ENCODE assay signal across 22 cellular contexts in the genomic region with DNA sequence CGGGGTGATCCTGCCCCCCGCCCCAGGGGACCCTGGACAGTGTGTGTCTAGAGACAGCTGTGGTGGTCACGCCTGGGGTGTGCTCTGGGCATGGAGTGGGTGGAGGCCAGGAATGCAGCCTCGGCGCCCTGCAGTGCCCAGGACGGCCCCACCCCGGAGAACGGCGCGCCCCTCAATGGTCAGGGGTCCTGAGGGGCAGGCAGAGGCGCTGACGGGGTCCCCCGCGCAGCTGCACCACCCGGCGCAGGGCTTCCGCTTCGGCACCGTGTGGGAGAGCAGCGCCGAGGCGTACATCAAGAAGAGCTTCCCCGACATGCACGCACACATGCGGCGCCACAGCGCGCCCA. TPM values are rescaled to one million over a fixed set of nuclear protein-coding genes. Genes with fewer than 3 reads are reported as not detected.
"Had no signal": no experiment of that assay in that cellular context is flagged by ENCODE, and none has a peak within 500 bp of the region (broad histone marks: within the 10 kb centered on the region; RNA-seq: fewer than 3 reads in every experiment).

No MANE protein-coding gene starts in this region.

- H3K4me3 Mint-ChIP-seq: IgD-negative memory B cell had no signal

- H3K4me2 ChIP-seq: SK-N-SH had no signal

- H3K9ac ChIP-seq: SK-N-SH had no signal

- H3K9me3 Mint-ChIP-seq: IgD-negative memory B cell had no signal

- H3K36me3 Mint-ChIP-seq: IgD-negative memory B cell had no signal

- H3K27ac ChIP-seq: HL-60 had no signal

- DNase-seq: KBM-7, NCI-H1092, NCI-H1105 treated with DMSO at 0.1 percent for 48 hours, NCI-H1417 treated with DMSO at 0.1 percent for 48 hours, NCI-H146, NCI-H1694 treated with DMSO at 0.1 percent for 48 hours, NCI-H2081, NCI-H2107, NCI-H2227 treated with DMSO at 0.1 percent for 48 hours, NCI-H524 treated with DMSO at 0.1 percent for 48 hours, Right ventricle myocardium superior, RPMI8226, SK-N-SH, SW 1271 had no signal

- FAIRE-seq: HTR-8/SVneo, RCC 7860 had no signal

- H3K9me3 ChIP-seq: SK-N-SH had no signal

RNA-seq across cellular contexts. Expression of gene GRIN3B, which starts 7.2 kb away (rescaled TPM):
- total RNA-seq: MCF 10A, NCI-H460, Right ventricle myocardium superior had no signal
- polyA plus RNA-seq: IgD-negative memory B cell had no signal

RNA-seq across cellular contexts. Expression of gene RNU6-2, which starts 13.9 kb away (rescaled TPM):
- total RNA-seq: LHCN-M2, MCF 10A, NCI-H460, Right ventricle myocardium superior, SK-MEL-5 had no signal
- polyA plus RNA-seq: IgD-negative memory B cell, SK-N-SH had no signal
